Comparison of ENCODE assay signal across 8 cellular contexts in the genomic region with DNA sequence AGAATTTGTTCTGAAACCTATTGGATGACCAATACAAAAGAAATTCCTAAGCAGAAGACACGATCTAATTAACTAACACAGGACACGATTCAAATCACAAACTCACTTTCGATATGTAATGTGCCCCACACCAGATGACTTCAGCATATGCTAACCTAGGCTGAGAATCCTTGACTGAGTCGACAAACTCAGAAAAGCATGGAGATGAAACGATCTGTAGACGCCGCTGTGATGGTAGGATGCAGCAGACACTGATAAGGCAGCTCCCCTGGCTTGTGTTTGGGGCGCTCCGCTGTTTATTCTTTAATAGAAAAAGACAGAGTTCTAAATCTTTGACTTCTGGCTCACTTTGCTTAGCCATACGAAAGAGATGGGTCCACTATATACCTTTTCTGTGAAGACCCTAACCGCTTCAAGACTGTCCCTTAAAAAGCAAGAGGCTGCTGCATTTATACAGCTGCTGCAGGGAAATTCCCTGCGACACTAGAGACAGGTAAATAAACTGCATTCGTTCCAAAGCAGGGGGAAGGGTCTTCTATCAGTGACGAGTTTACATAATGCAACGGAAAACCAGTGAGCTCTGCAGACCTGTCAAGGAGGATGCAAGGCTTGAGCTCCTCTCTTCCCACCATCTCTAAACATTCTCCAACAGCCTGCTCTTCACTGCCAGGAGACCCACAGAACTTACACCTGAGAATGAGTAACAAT. TPM values are rescaled to one million over a fixed set of nuclear protein-coding genes. Genes with fewer than 3 reads are reported as not detected.
DNase-seq lines count a peak whose midpoint lies in the region; ATAC-seq and TF ChIP-seq lines count a peak whose summit lies in the region.

No MANE protein-coding gene starts in this region.

- TF ChIP-seq CTCF in H9 (conservative IDR thresholded peaks at IDR 0.05): no peak

- H4K5ac ChIP-seq in H9 (ENCODE audit: insufficient read length, low read depth, low read length): no peak overlapping the region

- peak overlapping the region; percentile 92 for H2AFZ ChIP-seq in ACC112 (ENCODE audit: low read length, unreplicated experiment)
- no peak overlapping the region for H2AFZ ChIP-seq in H9 (ENCODE audit: low read length)

- peaks cover 8% of the 10 kb centered on the region for H3K4me1 ChIP-seq in ACC112 (ENCODE audit: control insufficient read depth, insufficient read depth, low read length, unreplicated experiment)
- no peaks in the 10 kb centered on the region; the same call in 1 of the 2 replicates for H3K4me1 ChIP-seq in H9 (ENCODE audit: insufficient read depth, low read length)
- H3K4me1 ChIP-seq in iPS-20b (ENCODE audit: insufficient read depth, low read length): no peaks in the 10 kb centered on the region; the same call in 1 of the 2 replicates

- intact Hi-C loops in activated T-helper 1 cell treated with anti-CD3 and anti-CD28 coated beads, Interleukin-12 subunit alpha, Interleukin-12 subunit beta, Interleukin-2, Interleukin-4 antibody, amounts not matched to agents 30 ng/mL and 10 ng/mL and 1 ng/mL, durations not matched to agents 14 hours and 24 hours and 36 hours (cut with micrococcal nuclease): loop anchor here (5.0 kb wide), 2 partner anchors 148 to 353 kb away; a partner anchor contains a TSS

- no peaks in the 10 kb centered on the region for H4K20me1 ChIP-seq in H9 (ENCODE audit: control insufficient read depth, insufficient read depth, insufficient read length)

- no peak overlapping the region for H2BK20ac ChIP-seq in H9 (ENCODE audit: low read depth, low read length, poor library complexity, severe bottlenecking)

- H3K9me3 ChIP-seq in H9 (ENCODE audit: control insufficient read depth, low read depth, low read length) (no peaks in the 10 kb centered on the region), iPS-20b (ENCODE audit: insufficient read depth, low read depth, low read length) (no peaks in the 10 kb centered on the region)

- no peaks in the 10 kb centered on the region for H3K27me3 Mint-ChIP-seq in H9 (ENCODE audit: low read depth)
- no peaks in the 10 kb centered on the region for H3K27me3 Mint-ChIP-seq in activated T-helper 1 cell treated with anti-CD3 and anti-CD28 coated beads, Interleukin-12 subunit alpha, Interleukin-12 subunit beta, Interleukin-2, Interleukin-4 antibody, amounts not matched to agents 30 ng/mL and 10 ng/mL and 1 ng/mL, durations not matched to agents 14 hours and 24 hours and 36 hours (ENCODE audit: insufficient read depth)
- no peaks in the 10 kb centered on the region for H3K27me3 Mint-ChIP-seq in stimulated activated naive B cell treated with anti-CD40 and anti-IgM and Interleukin-4, amounts not matched to agents 10 μg/mL and 1 μg/mL and 100 μg/mL, for 72 hours

- peaks cover 8% of the 10 kb centered on the region for H3K23me2 ChIP-seq in H9 (ENCODE audit: insufficient read length, low read depth, low read length, poor library complexity, severe bottlenecking)

- H3K27ac Mint-ChIP-seq in H9: peak overlapping the region; percentile 97 to 100 (median 98); a peak in 5 of 7 replicates
- H3K27ac Mint-ChIP-seq in activated T-helper 1 cell treated with anti-CD3 and anti-CD28 coated beads, Interleukin-12 subunit alpha, Interleukin-12 subunit beta, Interleukin-2, Interleukin-4 antibody, amounts not matched to agents 30 ng/mL and 10 ng/mL and 1 ng/mL, durations not matched to agents 14 hours and 24 hours and 36 hours: peak overlapping the region; percentile 95
- peak overlapping the region; percentile 99 for H3K27ac Mint-ChIP-seq in stimulated activated naive B cell treated with anti-CD40 and anti-IgM and Interleukin-4, amounts not matched to agents 10 μg/mL and 1 μg/mL and 100 μg/mL, for 72 hours

- H3T11ph ChIP-seq in H9 (ENCODE audit: low read length): no peak overlapping the region

- 0 out of 2 replicates have a peak overlapping the region, but pooled peaks have one; percentile 12 for H3K14ac ChIP-seq in H9 (ENCODE audit: insufficient read depth, low read length)

- WGBS in H9 (ENCODE audit: extremely low coverage, insufficient read length, low lambda C conversion rate): no CpG with 5 or more reads among the region's 15 CpGs

- no peak overlapping the region for H2BK5ac ChIP-seq in H9 (ENCODE audit: insufficient read length, low read length)

- H3K4me3 ChIP-seq in ACC112 (ENCODE audit: low read depth, low read length): peak overlapping the region; percentile 90
- H3K4me3 ChIP-seq in iPS-20b (ENCODE audit: low read length): peak overlapping the region; percentile 92

- no peak overlapping the region for H2AK5ac ChIP-seq in H9 (ENCODE audit: insufficient read length, low read length)

- H3K4me2 ChIP-seq in H9 (ENCODE audit: insufficient read depth, insufficient read length, low read length): peak overlapping the region; percentile 100

- peaks cover 7% of the 10 kb centered on the region for H3K79me1 ChIP-seq in H9 (ENCODE audit: insufficient read depth, low read depth, low read length, poor library complexity, severe bottlenecking)

- H3K4me1 Mint-ChIP-seq in H9: peaks cover 11 to 23% of the 10 kb centered on the region in 2 experiments
- H3K4me1 Mint-ChIP-seq in activated T-helper 1 cell treated with anti-CD3 and anti-CD28 coated beads, Interleukin-12 subunit alpha, Interleukin-12 subunit beta, Interleukin-2, Interleukin-4 antibody, amounts not matched to agents 30 ng/mL and 10 ng/mL and 1 ng/mL, durations not matched to agents 14 hours and 24 hours and 36 hours (ENCODE audit: low read depth): peaks cover 51% of the 10 kb centered on the region
- peaks cover 12 to 33% of the 10 kb centered on the region in 2 donors for H3K4me1 Mint-ChIP-seq in stimulated activated naive B cell treated with anti-CD40 and anti-IgM and Interleukin-4, amounts not matched to agents 10 μg/mL and 1 μg/mL and 100 μg/mL, for 72 hours

- H3K36me3 Mint-ChIP-seq in H9 (ENCODE audit: insufficient read depth in 1 of 3, low read depth in 3 of 3): peaks cover 12 to 38% (median 34%) of the 10 kb centered on the region in 3 experiments
- peaks cover 20% of the 10 kb centered on the region for H3K36me3 Mint-ChIP-seq in activated T-helper 1 cell treated with anti-CD3 and anti-CD28 coated beads, Interleukin-12 subunit alpha, Interleukin-12 subunit beta, Interleukin-2, Interleukin-4 antibody, amounts not matched to agents 30 ng/mL and 10 ng/mL and 1 ng/mL, durations not matched to agents 14 hours and 24 hours and 36 hours (ENCODE audit: low read depth)
- peaks cover 18 to 25% of the 10 kb centered on the region in 2 donors for H3K36me3 Mint-ChIP-seq in stimulated activated naive B cell treated with anti-CD40 and anti-IgM and Interleukin-4, amounts not matched to agents 10 μg/mL and 1 μg/mL and 100 μg/mL, for 72 hours

- H3K36me3 ChIP-seq in ACC112 (ENCODE audit: insufficient read depth, low read length) (0 out of 2 replicates have a peak, but pooled peaks cover 3% of the 10 kb centered on the region), iPS-20b (ENCODE audit: insufficient read depth, low read depth, low read length) (peaks cover 31% of the 10 kb centered on the region)

- H4K91ac ChIP-seq in H9 (ENCODE audit: insufficient read length, low read depth, low read length): no peak overlapping the region

- H3K27me3 ChIP-seq in ACC112 (ENCODE audit: insufficient read depth, low read length): no peaks in the 10 kb centered on the region
- H3K27me3 ChIP-seq in H9 (ENCODE audit: insufficient read depth, low read length): no peaks in the 10 kb centered on the region
- H3K27me3 ChIP-seq in iPS-20b (ENCODE audit: insufficient read depth, low read length): no peaks in the 10 kb centered on the region

- ATAC-seq in stimulated activated naive B cell treated with anti-CD40 and anti-IgM and Interleukin-4, amounts not matched to agents 10 μg/mL and 1 μg/mL and 100 μg/mL, for 72 hours (replicated peaks): no peak
- no peak for ATAC-seq in HG02852 (IDR thresholded peaks at IDR 0.05; ENCODE audit: unreplicated experiment)
- no peak for ATAC-seq in HG02588 (IDR thresholded peaks at IDR 0.05; ENCODE audit: unreplicated experiment)

- H4K8ac ChIP-seq in H9 (replicated peaks; ENCODE audit: insufficient read length, low read depth, low read length): no peak overlapping the region

- no peak overlapping the region for H2BK120ac ChIP-seq in H9 (ENCODE audit: low read depth, low read length, poor library complexity, severe bottlenecking)

- H3K27ac ChIP-seq in ACC112 (ENCODE audit: low read depth, low read length) (0 out of 2 replicates have a peak overlapping the region, but pooled peaks have one; percentile 62), H9 (ENCODE audit: insufficient read length, low read depth, low read length) (no peak overlapping the region), iPS-20b (ENCODE audit: low read length) (no peak overlapping the region)

- H3K4me3 Mint-ChIP-seq in H9: peak overlapping the region; percentile 94 to 96
- H3K4me3 Mint-ChIP-seq in activated T-helper 1 cell treated with anti-CD3 and anti-CD28 coated beads, Interleukin-12 subunit alpha, Interleukin-12 subunit beta, Interleukin-2, Interleukin-4 antibody, amounts not matched to agents 30 ng/mL and 10 ng/mL and 1 ng/mL, durations not matched to agents 14 hours and 24 hours and 36 hours: peak overlapping the region; percentile 96
- peak overlapping the region; percentile 95 to 99 for H3K4me3 Mint-ChIP-seq in stimulated activated naive B cell treated with anti-CD40 and anti-IgM and Interleukin-4, amounts not matched to agents 10 μg/mL and 1 μg/mL and 100 μg/mL, for 72 hours

- H3K79me2 ChIP-seq in ACC112 (ENCODE audit: control insufficient read depth, insufficient read depth, low read length, unreplicated experiment) (peaks cover 55% of the 10 kb centered on the region), H9 (ENCODE audit: insufficient read depth, low read length) (peaks cover 24% of the 10 kb centered on the region)

- H3K23ac ChIP-seq in H9 (ENCODE audit: insufficient read length, low read depth, low read length): no peak overlapping the region

- H2BK12ac ChIP-seq in H9 (ENCODE audit: insufficient read length, low read depth, low read length): no peak overlapping the region

- H3K9ac ChIP-seq in H9 (ENCODE audit: extremely low read depth, insufficient read length, low read length) (peak overlapping the region; percentile 99), iPS-20b (ENCODE audit: low read depth, low read length) (peak overlapping the region; percentile 94)

- H3K9me3 Mint-ChIP-seq in H9: no peaks in the 10 kb centered on the region; a peak in 1 of 5 replicates
- no peaks in the 10 kb centered on the region for H3K9me3 Mint-ChIP-seq in activated T-helper 1 cell treated with anti-CD3 and anti-CD28 coated beads, Interleukin-12 subunit alpha, Interleukin-12 subunit beta, Interleukin-2, Interleukin-4 antibody, amounts not matched to agents 30 ng/mL and 10 ng/mL and 1 ng/mL, durations not matched to agents 14 hours and 24 hours and 36 hours
- no peaks in the 10 kb centered on the region for H3K9me3 Mint-ChIP-seq in stimulated activated naive B cell treated with anti-CD40 and anti-IgM and Interleukin-4, amounts not matched to agents 10 μg/mL and 1 μg/mL and 100 μg/mL, for 72 hours

- H3K18ac ChIP-seq in H9 (ENCODE audit: insufficient read length, low read depth, low read length): no peak overlapping the region

- no peak overlapping the region for H2BK15ac ChIP-seq in H9 (ENCODE audit: low read depth, low read length)

- no peak overlapping the region for H3K4ac ChIP-seq in H9 (ENCODE audit: low read depth, low read length)

- no peak overlapping the region for H3K56ac ChIP-seq in H9 (ENCODE audit: insufficient read length, low read depth, low read length)

- no peak for DNase-seq in H9
- DNase-seq in activated T-helper 1 cell treated with anti-CD3 and anti-CD28 coated beads, Interleukin-12 subunit alpha, Interleukin-12 subunit beta, Interleukin-2, Interleukin-4 antibody, amounts not matched to agents 30 ng/mL and 10 ng/mL and 1 ng/mL, durations not matched to agents 14 hours and 24 hours and 36 hours (ENCODE audit: low spot score): no peak
- no peak for DNase-seq in stimulated activated naive B cell treated with anti-CD40 and anti-IgM and Interleukin-4, amounts not matched to agents 10 μg/mL and 1 μg/mL and 100 μg/mL, for 72 hours
- no peak for DNase-seq in SIG-M5 treated with dmso at 0.1 percent for 504 hours (lab: John Stamatoyannopoulos, UW; ENCODE audit: unreplicated experiment)

RNA-seq across cellular contexts. Expression of a gene that starts 0.9 kb away (rescaled TPM):
- total RNA-seq in H9 (2021): 132 and 135 TPM in 2 replicates
- total RNA-seq in activated T-helper 1 cell treated with anti-CD3 and anti-CD28 coated beads, Interleukin-12 subunit alpha, Interleukin-12 subunit beta, Interleukin-2, Interleukin-4 antibody, amounts not matched to agents 30 ng/mL and 10 ng/mL and 1 ng/mL, durations not matched to agents 14 hours and 24 hours and 36 hours: 126 and 131 TPM in 2 replicates

RNA-seq across cellular contexts. Expression of a gene that starts 21.8 kb away (rescaled TPM):
- total RNA-seq in H9 (2021): 26.2 and 27.9 TPM in 2 replicates
- total RNA-seq in activated T-helper 1 cell treated with anti-CD3 and anti-CD28 coated beads, Interleukin-12 subunit alpha, Interleukin-12 subunit beta, Interleukin-2, Interleukin-4 antibody, amounts not matched to agents 30 ng/mL and 10 ng/mL and 1 ng/mL, durations not matched to agents 14 hours and 24 hours and 36 hours: 30.3 and 32.5 TPM in 2 replicates

RNA-seq across cellular contexts. Expression of a gene that starts 22.0 kb away (rescaled TPM):
- 58.0 and 64.7 TPM in 2 replicates for total RNA-seq in H9 (2021)
- total RNA-seq in activated T-helper 1 cell treated with anti-CD3 and anti-CD28 coated beads, Interleukin-12 subunit alpha, Interleukin-12 subunit beta, Interleukin-2, Interleukin-4 antibody, amounts not matched to agents 30 ng/mL and 10 ng/mL and 1 ng/mL, durations not matched to agents 14 hours and 24 hours and 36 hours: 77.5 and 86.6 TPM in 2 replicates

RNA-seq across cellular contexts. Expression of a gene that starts 56.1 kb away (rescaled TPM):
- 84.1 and 84.4 TPM in 2 replicates for total RNA-seq in H9 (2021)
- total RNA-seq in activated T-helper 1 cell treated with anti-CD3 and anti-CD28 coated beads, Interleukin-12 subunit alpha, Interleukin-12 subunit beta, Interleukin-2, Interleukin-4 antibody, amounts not matched to agents 30 ng/mL and 10 ng/mL and 1 ng/mL, durations not matched to agents 14 hours and 24 hours and 36 hours: 75.1 and 77.7 TPM in 2 replicates
